In genomic region chr5:180347651-180348050, GRCh38 we compare ENCODE assay signal across 27 cellular contexts. TPM values are rescaled to one million over a fixed set of nuclear protein-coding genes. Genes with fewer than 3 reads are reported as not detected.
DNase-seq lines count a peak whose midpoint lies in the region; ATAC-seq, FAIRE-seq and TF ChIP-seq lines count a peak whose summit lies in the region.
"Had no signal": no experiment of that assay in that cellular context is flagged by ENCODE, and none has a peak within 500 bp of the region (broad histone marks: within the 10 kb centered on the region; RNA-seq: fewer than 3 reads in every experiment).

No MANE protein-coding gene starts in this region.

- peak overlapping the region; percentile 16 for H3K18ac ChIP-seq in mesendoderm (ENCODE audit: low read length)

- H3K27me3 ChIP-seq in mesendoderm (ENCODE audit: insufficient read depth, low read length, poor library complexity) (no peaks in the 10 kb centered on the region), smooth muscle cell (ENCODE audit: low read depth) (peaks cover 4% of the 10 kb centered on the region)
- no peaks in the 10 kb centered on the region for H3K27me3 ChIP-seq in naive thymus-derived CD4-positive, alpha-beta T cell (ENCODE audit: control insufficient read depth in 2 of 2, insufficient read depth in 2 of 2, low read length in 2 of 2)

- ATAC-seq in Right ventricle myocardium superior (ENCODE audit: poor library complexity) (no peak), WTC11 (no peak)
- ATAC-seq in naive thymus-derived CD4-positive, alpha-beta T cell, result no peak
- ATAC-seq: HCT116 had no signal

- H3K9me3 Mint-ChIP-seq in WTC11, result no peaks in the 10 kb centered on the region
- peaks cover 0 to 1% (median 0%) of the 10 kb centered on the region in 11 donors for H3K9me3 Mint-ChIP-seq in naive thymus-derived CD4-positive, alpha-beta T cell
- H3K9me3 Mint-ChIP-seq: CD8-positive, alpha-beta memory T cell had no signal

- H3K36me3 ChIP-seq in mesendoderm (ENCODE audit: control insufficient read depth, insufficient read depth, low read length), result no peaks in the 10 kb centered on the region
- no peaks in the 10 kb centered on the region for H3K36me3 ChIP-seq in smooth muscle cell (ENCODE audit: low read depth)
- no peaks in the 10 kb centered on the region for H3K36me3 ChIP-seq in naive thymus-derived CD4-positive, alpha-beta T cell (ENCODE audit: control insufficient read depth in 2 of 3, insufficient read depth in 3 of 3, low read length in 3 of 3)
- H3K36me3 ChIP-seq: BE2C had no signal

- H3F3A ChIP-seq in smooth muscle cell (ENCODE audit: low read depth), result peaks cover 14% of the 10 kb centered on the region

- H3K4me1 ChIP-seq in mesendoderm (ENCODE audit: control insufficient read depth, low read depth, low read length), result peaks cover 38% of the 10 kb centered on the region
- H3K4me1 ChIP-seq in smooth muscle cell (ENCODE audit: low read depth), result peaks cover 49% of the 10 kb centered on the region
- H3K4me1 ChIP-seq in naive thymus-derived CD4-positive, alpha-beta T cell (ENCODE audit: control insufficient read depth in 2 of 2, insufficient read depth in 2 of 2, low read length in 2 of 2), result no peaks in the 10 kb centered on the region
- H3K4me1 ChIP-seq: BE2C had no signal

- H3K56ac ChIP-seq in mesendoderm (ENCODE audit: low read length), result peak overlapping the region; percentile 54

- no peak overlapping the region for H2AFZ ChIP-seq in smooth muscle cell (ENCODE audit: low read depth)
- H2AFZ ChIP-seq: GM23248, PC-9 had no signal

- H4K5ac ChIP-seq in mesendoderm (ENCODE audit: low read length), result no peak overlapping the region

- H3K79me2 ChIP-seq in mesendoderm (ENCODE audit: control insufficient read depth, insufficient read depth, low read length) (peaks cover 56% of the 10 kb centered on the region), smooth muscle cell (ENCODE audit: low read depth) (peaks cover 98% of the 10 kb centered on the region)

- H3K4me3 Mint-ChIP-seq in WTC11, result no peak overlapping the region
- H3K4me3 Mint-ChIP-seq in naive thymus-derived CD4-positive, alpha-beta T cell, result no peak overlapping the region
- H3K4me3 Mint-ChIP-seq: CD14-positive monocyte; CD8-positive, alpha-beta memory T cell had no signal

- H2AK5ac ChIP-seq in mesendoderm (ENCODE audit: low read length), result no peak overlapping the region

- no peak for TF ChIP-seq CTCF in WTC11 (IDR thresholded peaks at IDR 0.05)
- no peak for TF ChIP-seq CTCF in smooth muscle cell (IDR thresholded peaks at IDR 0.05; ENCODE audit: borderline replicate concordance, insufficient read depth, poor library complexity, severe bottlenecking)

- H3K4me3 ChIP-seq in mesendoderm (ENCODE audit: low read length) (no peak overlapping the region), smooth muscle cell (no peak overlapping the region)
- no peak overlapping the region for H3K4me3 ChIP-seq in naive thymus-derived CD4-positive, alpha-beta T cell (ENCODE audit: low read length)
- H3K4me3 ChIP-seq: GM23248, PC-9 had no signal

- FAIRE-seq in GM19239 (lab: Jason Lieb, UNC), result no peak
- FAIRE-seq: GM12892 had no signal

- DNase-seq in Right ventricle myocardium superior, result peak; percentile 36
- no peak for DNase-seq in cardiac septum (ENCODE audit: low spot score)
- DNase-seq in WTC11 (ENCODE audit: low spot score), result no peak
- DNase-seq in mesendoderm, result peak; percentile 29
- DNase-seq in smooth muscle cell (lab: John Stamatoyannopoulos, UW; ENCODE audit: unreplicated experiment), result no peak
- no peak for DNase-seq in naive thymus-derived CD4-positive, alpha-beta T cell
- no peak for DNase-seq in T-helper 9 cell
- DNase-seq in GM19239 (ENCODE audit: insufficient read length, low spot score), result no peak
- DNase-seq: 8988T; ACHN; BE2C; CD8-positive, alpha-beta memory T cell; DMS 273 treated with DMSO at 0.1 percent for 48 hours; DMS79 treated with DMSO at 0.1 percent for 48 hours; GM23248; NCI-H1092; NCI-H1417 treated with DMSO at 0.1 percent for 48 hours; NCI-H187; NCI-H2171 treated with DMSO at 0.1 percent for 48 hours; NCI-H345; NCI-H524; NCI-H774; PC-9; SHP77 had no signal

- H2BK120ac ChIP-seq in mesendoderm (ENCODE audit: low read depth, low read length), result no peak overlapping the region

- no peak overlapping the region for H3K4ac ChIP-seq in mesendoderm (ENCODE audit: low read depth, low read length)

- H3K4me1 Mint-ChIP-seq in WTC11, result peaks cover 91% of the 10 kb centered on the region
- peaks cover 0 to 5% (median 0%) of the 10 kb centered on the region in 7 donors for H3K4me1 Mint-ChIP-seq in naive thymus-derived CD4-positive, alpha-beta T cell

- peak overlapping the region; percentile 12 for H3K27ac ChIP-seq in mesendoderm (ENCODE audit: low read depth, low read length)
- peak overlapping the region; percentile 66 for H3K27ac ChIP-seq in smooth muscle cell (ENCODE audit: low read depth)
- no peak overlapping the region for H3K27ac ChIP-seq in naive thymus-derived CD4-positive, alpha-beta T cell (ENCODE audit: low read depth, low read length)
- H3K27ac ChIP-seq: GM23248, PC-9 had no signal

- no peaks in the 10 kb centered on the region for H3K9me3 ChIP-seq in smooth muscle cell (replicated peaks; ENCODE audit: low read depth)
- H3K9me3 ChIP-seq in naive thymus-derived CD4-positive, alpha-beta T cell (ENCODE audit: control insufficient read depth in 2 of 3, low read length in 3 of 3), result no peaks in the 10 kb centered on the region
- H3K9me3 ChIP-seq: BE2C had no signal

- H2BK15ac ChIP-seq in mesendoderm (replicated peaks; ENCODE audit: low read depth), result no peak overlapping the region

- CTCF ChIA-PET in WTC11 (lab: Charles Lee), result interaction anchor here (0.5 to 1.6 kb wide), 4 partner anchors 19 to 126 kb away, joined by 3 to 7 read pairs (median 3); no protein-coding TSS in a partner anchor
- CTCF ChIA-PET in naive thymus-derived CD4-positive, alpha-beta T cell (lab: Charles Lee), result interaction anchor here (0.6 kb wide), 1 partner anchor 422 kb away, joined by 3 read pairs; no protein-coding TSS in a partner anchor

- peaks cover 100% of the 10 kb centered on the region for H4K20me1 ChIP-seq in smooth muscle cell (ENCODE audit: low read depth)

- H3K4me2 ChIP-seq in mesendoderm (ENCODE audit: low read length) (no peak overlapping the region), smooth muscle cell (peak overlapping the region; percentile 97)
- H3K4me2 ChIP-seq: PC-9 had no signal

- peaks cover 20% of the 10 kb centered on the region for H3K79me1 ChIP-seq in mesendoderm (ENCODE audit: low read length)

- POLR2A ChIA-PET in WTC11 (lab: Charles Lee), result no interaction called here
- POLR2A ChIA-PET in naive thymus-derived CD4-positive, alpha-beta T cell (lab: Charles Lee), result no interaction called here

- H3K27ac Mint-ChIP-seq in WTC11, result peak overlapping the region; percentile 90
- no peak overlapping the region for H3K27ac Mint-ChIP-seq in naive thymus-derived CD4-positive, alpha-beta T cell

- no CpG with 5 or more reads among the region's 11 CpGs for WGBS in mesendoderm (ENCODE audit: extremely low coverage, insufficient coverage, low lambda C conversion rate)
- WGBS in smooth muscle cell (ENCODE audit: low lambda C conversion rate), result 31% methylated on average over 11 of the region's 11 CpGs

- no peak overlapping the region for H2BK5ac ChIP-seq in mesendoderm (ENCODE audit: low read length)

- intact Hi-C loops in Right ventricle myocardium superior (cut with DNase I), result no loop called here
- intact Hi-C loops in cardiac septum (cut with DNase I), result no loop called here
- intact Hi-C loops in naive thymus-derived CD4-positive, alpha-beta T cell (cut with micrococcal nuclease), result no loop called here

- peak overlapping the region; percentile 30 for H3K23ac ChIP-seq in mesendoderm (ENCODE audit: low read length)

- no peak overlapping the region for H4K8ac ChIP-seq in mesendoderm (ENCODE audit: low read depth, low read length)

- H3K9ac ChIP-seq in mesendoderm (ENCODE audit: low read length) (no peak overlapping the region), smooth muscle cell (ENCODE audit: low read depth) (no peak overlapping the region)
- H3K9ac ChIP-seq: GM23248 had no signal

- peaks cover 27% of the 10 kb centered on the region for H3K36me3 Mint-ChIP-seq in WTC11
- H3K36me3 Mint-ChIP-seq in naive thymus-derived CD4-positive, alpha-beta T cell, result no peaks in the 10 kb centered on the region

- no peaks in the 10 kb centered on the region; the same call in 1 of the 2 replicates for H3K27me3 Mint-ChIP-seq in WTC11 (ENCODE audit: low read depth)
- peaks cover 15 to 39% (median 35%) of the 10 kb centered on the region in 5 donors for H3K27me3 Mint-ChIP-seq in naive thymus-derived CD4-positive, alpha-beta T cell

TF ChIP-seq in WTC11, 78 proteins besides CTCF, POLR2A, EP300 and RAD21 (continues in another document):
- no peak for TF ChIP-seq SMAD4 (CRISPR knock-in tag; IDR thresholded peaks at IDR 0.05)
- TF ChIP-seq FOXP4 (CRISPR knock-in tag; IDR thresholded peaks at IDR 0.05), result no peak
- TF ChIP-seq MYBL2 (CRISPR knock-in tag; IDR thresholded peaks at IDR 0.05), result no peak

RNA-seq across cellular contexts. Expression of gene GFPT2, which starts 5.5 kb away (rescaled TPM):
- total RNA-seq in Right ventricle myocardium superior (13.3 TPM), cardiac septum (12.9 TPM), WTC11 (2021) (124 to 138 TPM (median 136 TPM) in 3 replicates), smooth muscle cell (137 and 168 TPM in 2 replicates)
- 41.2 TPM for polyA plus RNA-seq in mesendoderm (2013, experiment 1 of 2)
- 42.6 TPM for polyA plus RNA-seq in mesendoderm (2013, experiment 2 of 2)
- 163 and 243 TPM in 2 replicates for polyA plus RNA-seq in smooth muscle cell
- under 1 TPM in 2 of 5 experiments, not detected in 3; 0.16 to 0.81 TPM for total RNA-seq in naive thymus-derived CD4-positive, alpha-beta T cell
- not detected for polyA plus RNA-seq in naive thymus-derived CD4-positive, alpha-beta T cell
- polyA plus RNA-seq: CD14-positive monocyte had no signal

RNA-seq across cellular contexts. Expression of gene MAPK9, which starts 55.8 kb away (rescaled TPM):
- total RNA-seq in Right ventricle myocardium superior, result 42.4 TPM
- total RNA-seq in cardiac septum, result 37.5 TPM
- total RNA-seq in WTC11 (2021), result 42.4 to 42.9 TPM (median 42.9 TPM) in 3 replicates
- 28.2 TPM for polyA plus RNA-seq in mesendoderm (2013, experiment 1 of 2)
- polyA plus RNA-seq in mesendoderm (2013, experiment 2 of 2), result 28.4 TPM
- 40.9 and 43.4 TPM in 2 replicates for total RNA-seq in smooth muscle cell
- 34.8 and 36.0 TPM in 2 replicates for polyA plus RNA-seq in smooth muscle cell
- 10 to 100 TPM; 25.7 to 41.4 (median 31.2) TPM for total RNA-seq in naive thymus-derived CD4-positive, alpha-beta T cell
- polyA plus RNA-seq in naive thymus-derived CD4-positive, alpha-beta T cell, result 10 to 100 TPM; 14.7 to 18.0 TPM

Comparison
In these comparisons a context has a peak if more than half of its experiments do, and no peak if none do; other contexts are left out.
1. DNase-seq: peak in Right ventricle myocardium superior (single experiment) and mesendoderm (single experiment); none in cardiac septum (single experiment), WTC11 (single experiment), smooth muscle cell (single experiment), naive thymus-derived CD4-positive, alpha-beta T cell (0 of 9), T-helper 9 cell (single experiment) and GM19239 (single experiment).